In the genomic region with DNA sequence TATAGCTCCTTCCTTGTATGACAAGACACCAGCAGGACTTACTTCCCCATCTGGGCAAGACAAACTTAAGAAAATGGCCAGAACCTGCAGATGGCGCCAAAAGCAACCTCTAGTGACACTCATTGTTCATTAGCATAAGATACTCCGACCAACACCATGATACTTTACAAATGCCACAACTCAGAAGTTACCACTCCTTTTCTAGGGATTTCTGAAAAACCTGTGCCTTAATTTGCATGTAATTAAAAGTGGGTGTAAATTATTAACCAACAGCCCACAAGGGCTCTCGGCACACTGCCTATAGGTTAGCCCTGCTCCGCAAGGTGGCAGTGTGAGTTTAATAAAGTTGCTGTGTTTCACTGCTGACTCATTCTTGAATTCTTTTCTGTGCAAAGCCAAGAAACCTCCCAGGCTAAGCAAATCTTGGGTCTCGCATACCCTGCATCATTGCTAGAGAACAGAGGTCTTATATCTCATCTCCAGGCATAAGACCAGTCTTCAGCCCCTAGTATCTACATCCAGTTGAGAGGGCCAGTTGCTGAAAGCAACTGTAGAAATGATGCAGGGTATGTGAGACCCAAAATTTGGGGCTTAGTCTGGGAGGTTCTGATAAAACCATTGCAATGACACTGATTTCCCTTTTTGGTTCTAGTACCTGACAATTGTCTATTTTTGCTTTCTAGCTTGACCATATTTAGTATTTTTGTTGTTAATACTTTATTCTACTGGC, we compare ENCODE assay signal across 8 cellular contexts.
DNase-seq lines count a peak whose midpoint lies in the region; TF ChIP-seq lines count a peak whose summit lies in the region.

No MANE protein-coding gene starts in this region.

- no peak overlapping the region for H3K4me2 ChIP-seq in GM23248 (ENCODE audit: unreplicated experiment)

- peaks cover 67% of the 10 kb centered on the region for H3K79me2 ChIP-seq in GM23248 (ENCODE audit: insufficient read depth)

- no peaks in the 10 kb centered on the region for H3K36me3 ChIP-seq in GM23248 (ENCODE audit: low read depth)

- DNase-seq in GM23248, result peak; percentile 38
- peak; percentile 71 for DNase-seq in Jurkat, Clone E6-1 (ENCODE audit: low read depth, low spot score)
- DNase-seq in T-helper 1 cell, result peak; percentile 12 to 69 (median 44)
- peak; percentile 83 for DNase-seq in astrocyte of the hippocampus (ENCODE audit: low read depth, low spot score)
- peak; percentile 69 for DNase-seq in iris pigment epithelial cell (ENCODE audit: low read depth)
- DNase-seq in stimulated activated CD4-positive, alpha-beta T cell treated with anti-CD3 and anti-CD28 coated beads, TNF-alpha, amount 100 ng/mL, for 24 hours (ENCODE audit: low read depth in 3 of 3), result peak; percentile 28 to 60 (median 41)
- DNase-seq in cortex of kidney (lab: John Stamatoyannopoulos, UW), result no peak

- H3K9ac ChIP-seq in GM23248, result no peak overlapping the region

- H4K20me1 ChIP-seq in GM23248 (ENCODE audit: insufficient read depth), result no peaks in the 10 kb centered on the region

- H3K9me3 ChIP-seq in GM23248 (ENCODE audit: low read depth), result no peaks in the 10 kb centered on the region

- no peak overlapping the region for H3K27ac ChIP-seq in GM23248

- H2AFZ ChIP-seq in GM23248, result no peak overlapping the region

- WGBS in GM23248 (ENCODE audit: low coverage in 1 of 2, low lambda C conversion rate in 2 of 2, missing lambda C conversion rate in 2 of 2), 2 experiments, result 78 to 81% methylated on average over 5 of the region's 5 CpGs

- peak; percentile 78 for TF ChIP-seq CTCF in GM12873 (IDR thresholded peaks at IDR 0.05; ENCODE audit: insufficient read depth, low read depth, low read length, missing control alignments)

- in situ Hi-C loops in GM23248 (cut with MboI), result no loop called here

- no peaks in the 10 kb centered on the region for H3K27me3 ChIP-seq in GM23248 (replicated peaks; ENCODE audit: insufficient read depth)

- no peaks in the 10 kb centered on the region for H3K4me1 ChIP-seq in GM23248 (ENCODE audit: insufficient read depth)

- no peaks in the 10 kb centered on the region for H3K9me2 ChIP-seq in GM23248 (ENCODE audit: insufficient read depth)

- H3F3A ChIP-seq in GM23248 (ENCODE audit: insufficient read depth), result peaks cover 3% of the 10 kb centered on the region; the same call in 1 of the 2 replicates

- no peak overlapping the region for H3K4me3 ChIP-seq in GM23248
- peak overlapping the region; percentile 38 for H3K4me3 ChIP-seq in Jurkat, Clone E6-1 (ENCODE audit: low read length)
